ENCODE assay signal across 8 cellular contexts in genomic region chr7:139339698-139340036, GRCh38. TPM values are rescaled to one million over a fixed set of nuclear protein-coding genes. Genes with fewer than 3 reads are reported as not detected.
DNase-seq lines count a peak whose midpoint lies in the region; ATAC-seq and TF ChIP-seq lines count a peak whose summit lies in the region.

No MANE protein-coding gene starts in this region.

- H3K4me3 ChIP-seq in iPS-15b (ENCODE audit: low read depth, low read length): peak overlapping the region; percentile 90

- peak overlapping the region; percentile 95 for H3K4me3 Mint-ChIP-seq in HFFc6
- peak overlapping the region; percentile 91 for H3K4me3 Mint-ChIP-seq in activated T-helper 1 cell treated with anti-CD3 and anti-CD28 coated beads, Interleukin-12 subunit alpha, Interleukin-12 subunit beta, Interleukin-2, Interleukin-4 antibody, amounts not matched to agents 30 ng/mL and 10 ng/mL and 1 ng/mL, durations not matched to agents 14 hours and 24 hours and 36 hours
- peak overlapping the region; percentile 95 for H3K4me3 Mint-ChIP-seq in stimulated activated effector memory CD8-positive, alpha-beta T cell treated with anti-CD3 and anti-CD28 coated beads, Interleukin-12 subunit alpha, Interleukin-12 subunit beta, amount 100 ng/mL, for 72 hours

- H3K36me3 Mint-ChIP-seq in HFFc6 (ENCODE audit: low read depth): peaks cover 7% of the 10 kb centered on the region
- peaks cover 4% of the 10 kb centered on the region for H3K36me3 Mint-ChIP-seq in activated T-helper 1 cell treated with anti-CD3 and anti-CD28 coated beads, Interleukin-12 subunit alpha, Interleukin-12 subunit beta, Interleukin-2, Interleukin-4 antibody, amounts not matched to agents 30 ng/mL and 10 ng/mL and 1 ng/mL, durations not matched to agents 14 hours and 24 hours and 36 hours (ENCODE audit: low read depth)
- H3K36me3 Mint-ChIP-seq in stimulated activated effector memory CD8-positive, alpha-beta T cell treated with anti-CD3 and anti-CD28 coated beads, Interleukin-12 subunit alpha, Interleukin-12 subunit beta, amount 100 ng/mL, for 72 hours: peaks cover 26% of the 10 kb centered on the region

- peaks cover 5% of the 10 kb centered on the region for H3K4me1 ChIP-seq in iPS-15b (ENCODE audit: control insufficient read depth, insufficient read depth, low read length)

- H3K4me1 Mint-ChIP-seq in HFFc6 (ENCODE audit: low read depth): peaks cover 21% of the 10 kb centered on the region
- H3K4me1 Mint-ChIP-seq in activated T-helper 1 cell treated with anti-CD3 and anti-CD28 coated beads, Interleukin-12 subunit alpha, Interleukin-12 subunit beta, Interleukin-2, Interleukin-4 antibody, amounts not matched to agents 30 ng/mL and 10 ng/mL and 1 ng/mL, durations not matched to agents 14 hours and 24 hours and 36 hours (ENCODE audit: low read depth): peaks cover 31% of the 10 kb centered on the region
- H3K4me1 Mint-ChIP-seq in stimulated activated effector memory CD8-positive, alpha-beta T cell treated with anti-CD3 and anti-CD28 coated beads, Interleukin-12 subunit alpha, Interleukin-12 subunit beta, amount 100 ng/mL, for 72 hours: peaks cover 24% of the 10 kb centered on the region

- intact Hi-C loops in activated T-helper 1 cell treated with anti-CD3 and anti-CD28 coated beads, Interleukin-12 subunit alpha, Interleukin-12 subunit beta, Interleukin-2, Interleukin-4 antibody, amounts not matched to agents 30 ng/mL and 10 ng/mL and 1 ng/mL, durations not matched to agents 14 hours and 24 hours and 36 hours (cut with micrococcal nuclease): loop anchor here (1.0 to 5.0 kb wide), 10 partner anchors 20 to 1588 kb away; partner anchors contain the start of genes CREB3L2, KDM7A, LUC7L2 and UBN2

- peak overlapping the region; percentile 99 for H3K27ac Mint-ChIP-seq in HFFc6
- peak overlapping the region; percentile 100 for H3K27ac Mint-ChIP-seq in activated T-helper 1 cell treated with anti-CD3 and anti-CD28 coated beads, Interleukin-12 subunit alpha, Interleukin-12 subunit beta, Interleukin-2, Interleukin-4 antibody, amounts not matched to agents 30 ng/mL and 10 ng/mL and 1 ng/mL, durations not matched to agents 14 hours and 24 hours and 36 hours
- peak overlapping the region; percentile 100 for H3K27ac Mint-ChIP-seq in stimulated activated effector memory CD8-positive, alpha-beta T cell treated with anti-CD3 and anti-CD28 coated beads, Interleukin-12 subunit alpha, Interleukin-12 subunit beta, amount 100 ng/mL, for 72 hours

- peaks cover 17% of the 10 kb centered on the region for H3K9me3 Mint-ChIP-seq in HFFc6
- peaks cover 5% of the 10 kb centered on the region for H3K9me3 Mint-ChIP-seq in activated T-helper 1 cell treated with anti-CD3 and anti-CD28 coated beads, Interleukin-12 subunit alpha, Interleukin-12 subunit beta, Interleukin-2, Interleukin-4 antibody, amounts not matched to agents 30 ng/mL and 10 ng/mL and 1 ng/mL, durations not matched to agents 14 hours and 24 hours and 36 hours
- H3K9me3 Mint-ChIP-seq in stimulated activated effector memory CD8-positive, alpha-beta T cell treated with anti-CD3 and anti-CD28 coated beads, Interleukin-12 subunit alpha, Interleukin-12 subunit beta, amount 100 ng/mL, for 72 hours: peaks cover 5% of the 10 kb centered on the region

- H3K27me3 Mint-ChIP-seq in HFFc6 (ENCODE audit: insufficient read depth): peaks cover 13% of the 10 kb centered on the region
- peaks cover 8% of the 10 kb centered on the region for H3K27me3 Mint-ChIP-seq in activated T-helper 1 cell treated with anti-CD3 and anti-CD28 coated beads, Interleukin-12 subunit alpha, Interleukin-12 subunit beta, Interleukin-2, Interleukin-4 antibody, amounts not matched to agents 30 ng/mL and 10 ng/mL and 1 ng/mL, durations not matched to agents 14 hours and 24 hours and 36 hours (ENCODE audit: insufficient read depth)

- H3K9ac ChIP-seq in iPS-15b (ENCODE audit: low read depth, low read length): no peak overlapping the region

- DNase-seq in HFFc6 (no peak), Ammon's horn (ENCODE audit: low spot score) (no peak), kidney tubule cell (ENCODE audit: low spot score) (no peak), DMS53 (lab: John Stamatoyannopoulos, UW) (no peak), NK-92 (lab: John Stamatoyannopoulos, UW; ENCODE audit: unreplicated experiment) (no peak)
- no peak for DNase-seq in activated T-helper 1 cell treated with anti-CD3 and anti-CD28 coated beads, Interleukin-12 subunit alpha, Interleukin-12 subunit beta, Interleukin-2, Interleukin-4 antibody, amounts not matched to agents 30 ng/mL and 10 ng/mL and 1 ng/mL, durations not matched to agents 14 hours and 24 hours and 36 hours (ENCODE audit: low spot score)
- no peak for DNase-seq in stimulated activated effector memory CD8-positive, alpha-beta T cell treated with anti-CD3 and anti-CD28 coated beads, Interleukin-12 subunit alpha, Interleukin-12 subunit beta, amount 100 ng/mL, for 72 hours (ENCODE audit: low spot score in 2 of 2)

- no peaks in the 10 kb centered on the region for H3K27me3 ChIP-seq in iPS-15b (ENCODE audit: control insufficient read depth, insufficient read depth, low read length)

- no peaks in the 10 kb centered on the region for H3K9me3 ChIP-seq in iPS-15b (ENCODE audit: control insufficient read depth, insufficient read depth, low read length)

- TF ChIP-seq CTCF in HFFc6 (IDR thresholded peaks at IDR 0.05): no peak

- H3K36me3 ChIP-seq in iPS-15b (ENCODE audit: control insufficient read depth, insufficient read depth, low read length): no peaks in the 10 kb centered on the region

- ATAC-seq in stimulated activated effector memory CD8-positive, alpha-beta T cell treated with anti-CD3 and anti-CD28 coated beads, Interleukin-12 subunit alpha, Interleukin-12 subunit beta, amount 100 ng/mL, for 72 hours: no peak

RNA-seq across cellular contexts. Expression of gene FMC1, which starts 1.5 kb away (rescaled TPM):
- 10 to 100 TPM in 5 of 6 experiments, 1 to 10 TPM in 1; 9.5 to 17.5 (median 14.0) TPM for total RNA-seq in HFFc6 (2021; fragmentation: NEBNext Ultra II Directional; extraction: Animal tissue kit (Norgen Biotek cat#: 25700))
- 3.7 and 6.5 TPM in 2 replicates for total RNA-seq in activated T-helper 1 cell treated with anti-CD3 and anti-CD28 coated beads, Interleukin-12 subunit alpha, Interleukin-12 subunit beta, Interleukin-2, Interleukin-4 antibody, amounts not matched to agents 30 ng/mL and 10 ng/mL and 1 ng/mL, durations not matched to agents 14 hours and 24 hours and 36 hours

RNA-seq across cellular contexts. Expression of gene LUC7L2, which starts 20.0 kb away (rescaled TPM):
- 10 to 100 TPM; 55.1 to 74.4 (median 66.1) TPM for total RNA-seq in HFFc6 (2021; fragmentation: NEBNext Ultra II Directional; extraction: Animal tissue kit (Norgen Biotek cat#: 25700))
- total RNA-seq in activated T-helper 1 cell treated with anti-CD3 and anti-CD28 coated beads, Interleukin-12 subunit alpha, Interleukin-12 subunit beta, Interleukin-2, Interleukin-4 antibody, amounts not matched to agents 30 ng/mL and 10 ng/mL and 1 ng/mL, durations not matched to agents 14 hours and 24 hours and 36 hours: 179 and 194 TPM in 2 replicates
